In genomic region chr10:24453404-24453830, GRCh38 we compare ENCODE assay signal across 22 cellular contexts.
DNase-seq lines count a peak whose midpoint lies in the region; FAIRE-seq and TF ChIP-seq lines count a peak whose summit lies in the region.
"Had no signal": no experiment of that assay in that cellular context is flagged by ENCODE, and none has a peak within 500 bp of the region (broad histone marks: within the 10 kb centered on the region; RNA-seq: fewer than 3 reads in every experiment).

No MANE protein-coding gene starts in this region.

- peaks cover 28% of the 10 kb centered on the region for H3K4me1 ChIP-seq in astrocyte (ENCODE audit: insufficient read depth, low read length)
- H3K4me1 ChIP-seq in subcutaneous abdominal adipose tissue (ENCODE audit: control insufficient read depth in 5 of 5, insufficient read depth in 5 of 5, low read length in 5 of 5), result peaks cover 0 to 61% (median 22%) of the 10 kb centered on the region in 5 donors

- no peaks in the 10 kb centered on the region for H3K36me3 ChIP-seq in astrocyte (ENCODE audit: insufficient read depth, low read length)
- H3K36me3 ChIP-seq in subcutaneous abdominal adipose tissue (ENCODE audit: control insufficient read depth in 5 of 5, insufficient read depth in 5 of 5, low read length in 5 of 5), result no peaks in the 10 kb centered on the region
- H3K36me3 ChIP-seq: ascending aorta, right lobe of liver had no signal

- no peaks in the 10 kb centered on the region for H3K9me3 Mint-ChIP-seq in astrocyte (ENCODE audit: unreplicated experiment)
- H3K9me3 Mint-ChIP-seq: natural killer cell treated with Interleukin-12 subunit alpha and Interleukin-12 subunit beta and Interleukin-15 and Interleukin-18, amount 100 ng/mL, for 72 hours had no signal

- H3K9ac ChIP-seq in astrocyte (ENCODE audit: low read length) (no peak overlapping the region), subcutaneous abdominal adipose tissue (ENCODE audit: low read length in 5 of 5) (no peak overlapping the region)
- H3K9ac ChIP-seq: parathyroid adenoma had no signal

- H3K27me3 ChIP-seq in astrocyte (ENCODE audit: insufficient read depth, low read length) (no peaks in the 10 kb centered on the region), subcutaneous abdominal adipose tissue (ENCODE audit: control insufficient read depth in 5 of 5, insufficient read depth in 4 of 5, low read length in 5 of 5) (no peaks in the 10 kb centered on the region)
- H3K27me3 ChIP-seq: ascending aorta, right lobe of liver had no signal

- H3K27ac Mint-ChIP-seq in astrocyte (ENCODE audit: unreplicated experiment), result peak overlapping the region; percentile 67
- H3K27ac Mint-ChIP-seq: natural killer cell treated with Interleukin-12 subunit alpha and Interleukin-12 subunit beta and Interleukin-15 and Interleukin-18, amount 100 ng/mL, for 72 hours had no signal

- peaks cover 9% of the 10 kb centered on the region for H3K36me3 Mint-ChIP-seq in astrocyte (ENCODE audit: low read depth, unreplicated experiment)
- H3K36me3 Mint-ChIP-seq: CD4-positive, alpha-beta memory T cell; natural killer cell treated with Interleukin-12 subunit alpha and Interleukin-12 subunit beta and Interleukin-15 and Interleukin-18, amount 100 ng/mL, for 72 hours had no signal

- no peak overlapping the region for H2AFZ ChIP-seq in astrocyte (ENCODE audit: low read depth, low read length)
- H2AFZ ChIP-seq: parathyroid adenoma had no signal

- H3K9me3 ChIP-seq in astrocyte (ENCODE audit: insufficient read depth, low read depth, low read length), result no peaks in the 10 kb centered on the region
- no peaks in the 10 kb centered on the region for H3K9me3 ChIP-seq in subcutaneous abdominal adipose tissue (ENCODE audit: control insufficient read depth in 5 of 5, low read length in 5 of 5)
- H3K9me3 ChIP-seq: ascending aorta, right lobe of liver had no signal

- H3K4me3 ChIP-seq in astrocyte (ENCODE audit: insufficient read depth, low read depth, low read length), result no peak overlapping the region
- H3K4me3 ChIP-seq in subcutaneous abdominal adipose tissue (ENCODE audit: low read depth in 1 of 5, low read length in 5 of 5), result no peak overlapping the region
- H3K4me3 ChIP-seq: ascending aorta, right lobe of liver had no signal

- no peak overlapping the region for H3K27ac ChIP-seq in astrocyte (ENCODE audit: low read depth, low read length)
- peak overlapping the region; percentile 28 for H3K27ac ChIP-seq in subcutaneous abdominal adipose tissue (ENCODE audit: low read depth, low read length)
- H3K27ac ChIP-seq: parathyroid adenoma, right lobe of liver had no signal

- TF ChIP-seq CTCF in astrocyte (IDR thresholded peaks at IDR 0.05; ENCODE audit: insufficient read depth, low read depth, low read length), result no peak

- FAIRE-seq in astrocyte (lab: Jason Lieb, UNC), result peak; percentile 70

- peak; percentile 75 for DNase-seq in GM04503 (ENCODE audit: low read depth)
- DNase-seq in astrocyte (ENCODE audit: low read depth), result peak; percentile 32
- peak; percentile 22 for DNase-seq in inferior parietal cortex (ENCODE audit: extremely low spot score)
- DNase-seq in NCI-H2196 treated with DMSO at 0.1 percent for 48 hours (lab: John Stamatoyannopoulos, UW; ENCODE audit: unreplicated experiment), result no peak
- no peak for DNase-seq in iPS-NIHi7 (ENCODE audit: extremely low spot score)
- no peak for DNase-seq in NCI-H510A (lab: John Stamatoyannopoulos, UW)
- DNase-seq: activated naive CD4-positive, alpha-beta T cell treated with anti-CD3 and anti-CD28 coated beads, Interleukin-2, amount 50 U/mL, for 16 hours; activated T-cell treated with anti-CD3 and anti-CD28 coated beads, Interleukin-2, amount 50 U/mL, for 48 hours; CD4-positive, alpha-beta memory T cell; cerebellar nuclear complex; effector CD4-positive, alpha-beta T cell; GDM1; glutamatergic neuron; KBM-7; midbrain; NCI-H1436; right lobe of liver; substantia nigra had no signal

- H3K4me3 Mint-ChIP-seq in astrocyte (ENCODE audit: unreplicated experiment), result peak overlapping the region; percentile 63
- H3K4me3 Mint-ChIP-seq: CD4-positive, alpha-beta memory T cell; natural killer cell treated with Interleukin-12 subunit alpha and Interleukin-12 subunit beta and Interleukin-15 and Interleukin-18, amount 100 ng/mL, for 72 hours had no signal

- no peak overlapping the region for H3K4me2 ChIP-seq in astrocyte (ENCODE audit: low read length)

- H3K4me1 Mint-ChIP-seq in astrocyte (ENCODE audit: low read depth, unreplicated experiment), result peaks cover 55% of the 10 kb centered on the region

- no peaks in the 10 kb centered on the region for H3K27me3 Mint-ChIP-seq in astrocyte (ENCODE audit: low read depth, unreplicated experiment)

- H4K20me1 ChIP-seq in astrocyte (ENCODE audit: insufficient read depth, low read length), result no peaks in the 10 kb centered on the region

- no peaks in the 10 kb centered on the region for H3K79me2 ChIP-seq in astrocyte (ENCODE audit: insufficient read depth, low read length)

Comparison
In these comparisons a context has a peak if more than half of its experiments do, and no peak if none do; other contexts are left out.
1. DNase-seq: peak in GM04503 (single experiment), astrocyte (single experiment) and inferior parietal cortex (single experiment); none in NCI-H2196 treated with DMSO at 0.1 percent for 48 hours (single experiment), iPS-NIHi7 (single experiment) and NCI-H510A (single experiment).